In genomic region chrX:64395568-64395929, GRCh38 we compare ENCODE assay signal across 8 cellular contexts. TPM values are rescaled to one million over a fixed set of nuclear protein-coding genes. Genes with fewer than 3 reads are reported as not detected.
DNase-seq lines count a peak whose midpoint lies in the region; ATAC-seq, FAIRE-seq and TF ChIP-seq lines count a peak whose summit lies in the region.

No MANE protein-coding gene starts in this region.

- H3K4me1 ChIP-seq in lung (ENCODE audit: control insufficient read depth in 2 of 2, insufficient read depth in 2 of 2, low read length in 2 of 2) = no peaks in the 10 kb centered on the region

- TF ChIP-seq CTCF in WERI-Rb-1 (IDR thresholded peaks at IDR 0.05; ENCODE audit: low read depth, low read length) = no peak
- TF ChIP-seq CTCF in lung (IDR thresholded peaks at IDR 0.05; ENCODE audit: control extremely low read depth, extremely low read depth) = no peak

- 3 to 19% methylated on average over 4 of the region's 4 CpGs for WGBS in lung, 2 donors

- peak; percentile 14 for ATAC-seq in GM18861 (IDR thresholded peaks at IDR 0.05; ENCODE audit: unreplicated experiment)
- peak; percentile 24 for ATAC-seq in HG02678 (IDR thresholded peaks at IDR 0.05; ENCODE audit: unreplicated experiment)
- ATAC-seq in lung (ENCODE audit: insufficient read depth, low FRiP score) = no peak

- H3K36me3 ChIP-seq in WERI-Rb-1 = no peaks in the 10 kb centered on the region
- no peaks in the 10 kb centered on the region for H3K36me3 ChIP-seq in lung (ENCODE audit: control insufficient read depth in 2 of 2, insufficient read depth in 2 of 2, low read length in 2 of 2)

- DNase-seq in WERI-Rb-1 (no peak), lung (ENCODE audit: low spot score) (no peak), KBM-7 (no peak), HTR-8/SVneo (ENCODE audit: insufficient read length, low spot score) (no peak), AML-193 (lab: John Stamatoyannopoulos, UW) (no peak), NCI-H345 (lab: John Stamatoyannopoulos, UW) (no peak)

- H3K9me3 ChIP-seq in WERI-Rb-1 (ENCODE audit: severe bottlenecking) = no peaks in the 10 kb centered on the region
- peaks cover 0 to 2% of the 10 kb centered on the region in 2 donors for H3K9me3 ChIP-seq in lung (ENCODE audit: control insufficient read depth in 2 of 2, insufficient read depth in 1 of 2, low read length in 1 of 2)

- no peak for FAIRE-seq in HTR-8/SVneo (lab: Jason Lieb, UNC)

- peak overlapping the region; percentile 53 for H3K4me3 ChIP-seq in WERI-Rb-1 (ENCODE audit: low read depth, low read length)
- H3K4me3 ChIP-seq in lung = peak overlapping the region; percentile 71

- in situ Hi-C loops in KBM-7 (cut with MboI; ENCODE audit: low pct_unique_long_range_greater_than_20kb, low sequenced_read_pairs) = no loop called here

- no peak overlapping the region; the same call in 1 of the 2 replicates for H3K27ac ChIP-seq in WERI-Rb-1
- H3K27ac ChIP-seq in lung (ENCODE audit: low read depth in 1 of 2, low read length in 1 of 2) = no peak overlapping the region

- no peaks in the 10 kb centered on the region for H3K27me3 ChIP-seq in WERI-Rb-1 (ENCODE audit: insufficient read depth, low read depth, severe bottlenecking)
- no peaks in the 10 kb centered on the region for H3K27me3 ChIP-seq in lung (ENCODE audit: control insufficient read depth, insufficient read depth)

RNA-seq across cellular contexts. Expression of gene MTMR8, which starts 0.3 kb away (rescaled TPM):
- total RNA-seq in lung = 1 to 10 TPM; 4.8 to 5.8 TPM
- under 1 TPM; 0.53 to 0.61 TPM for polyA plus RNA-seq in lung
